8 cellular contexts compared by ENCODE assay signal in genomic region chr5:95124101-95124500, GRCh38.
"Had no signal": no experiment of that assay in that cellular context is flagged by ENCODE, and none has a peak within 500 bp of the region (broad histone marks: within the 10 kb centered on the region; RNA-seq: fewer than 3 reads in every experiment).

No MANE protein-coding gene starts in this region.

- H3K27ac ChIP-seq: GM23248 had no signal

- H3K4me3 ChIP-seq: GM23248, K562 had no signal

- H3K9ac ChIP-seq: GM23248 had no signal

- ATAC-seq: K562 had no signal

- H2AFZ ChIP-seq: GM23248 had no signal

- DNase-seq: GM23248, GOT3, H9, HCEC 1CT, IMR-90, KG1 had no signal

- FAIRE-seq: HTR-8/SVneo, K562 had no signal
